8 cellular contexts compared by ENCODE assay signal in the genomic region with DNA sequence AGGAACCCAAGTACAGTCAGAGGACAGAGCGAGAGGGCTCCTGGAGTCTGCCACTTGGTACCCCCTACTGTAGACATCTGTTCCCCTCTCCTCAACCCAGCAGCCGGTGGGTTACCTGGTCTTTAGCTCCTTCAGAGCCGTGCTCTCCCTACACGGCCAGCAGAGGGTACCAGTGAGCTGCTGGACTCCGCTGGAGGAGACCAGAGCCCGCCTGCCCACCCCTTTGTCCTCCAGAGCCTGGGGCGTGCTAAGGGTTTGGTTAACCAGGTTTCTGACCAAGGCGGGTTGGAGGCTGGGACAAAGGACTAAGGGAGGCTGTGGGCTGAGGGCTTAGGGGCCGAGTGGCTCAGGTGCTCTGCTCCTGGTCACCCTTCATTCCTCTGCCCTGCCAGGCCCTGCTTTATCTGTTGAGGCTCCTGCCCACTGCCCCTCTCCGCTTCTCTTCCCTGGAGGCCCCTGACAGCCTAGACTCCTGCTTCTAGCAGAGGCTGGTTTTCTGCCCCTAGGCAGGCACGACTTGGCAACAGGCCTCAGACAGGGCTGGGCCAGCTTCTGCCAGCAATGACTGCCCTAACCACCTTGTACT. TPM values are rescaled to one million over a fixed set of nuclear protein-coding genes. Genes with fewer than 3 reads are reported as not detected.
A peak's percentile ranks its signal among the peaks of the same experiment; 100 is the strongest.
DNase-seq lines count a peak whose midpoint lies in the region; ATAC-seq and TF ChIP-seq lines count a peak whose summit lies in the region.

No MANE protein-coding gene starts in this region.

- intact Hi-C loops in esophagus muscularis mucosa (cut with DNase I) (no loop called here), transverse colon (cut with DNase I; ENCODE audit: low total_unique reads) (loop anchor here (2.0 kb wide), 1 partner anchor 37 kb away; no protein-coding TSS in a partner anchor)

- peak; percentile 46 for DNase-seq in COLO829 (ENCODE audit: low spot score)
- DNase-seq in HL-60 (ENCODE audit: low read depth in 1 of 2, low spot score in 1 of 2): peak in 1 of 2 experiments; percentile 50
- peak; percentile 55 for DNase-seq in NOMO-1 treated with DMSO at 0.1 percent for 48 hours (lab: John Stamatoyannopoulos, UW; ENCODE audit: unreplicated experiment)
- DNase-seq in activated T-cell treated with anti-CD3 and anti-CD28 coated beads for 4 hours: peak; percentile 32
- DNase-seq in esophagus muscularis mucosa (ENCODE audit: extremely low spot score): no peak
- DNase-seq in natural killer cell treated with Interleukin-12 subunit alpha and Interleukin-12 subunit beta and Interleukin-15 and Interleukin-18, amount 100 ng/mL, for 72 hours (ENCODE audit: low spot score): no peak
- DNase-seq in transverse colon: peak; percentile 84

- TF ChIP-seq EP300 in esophagus muscularis mucosa (IDR thresholded peaks at IDR 0.05) (no peak), transverse colon (IDR thresholded peaks at IDR 0.05; ENCODE audit: low read depth) (no peak)

- H3K9me3 ChIP-seq in esophagus muscularis mucosa (no peaks in the 10 kb centered on the region), transverse colon (no peaks in the 10 kb centered on the region)

- no peaks in the 10 kb centered on the region for H3K9me3 Mint-ChIP-seq in natural killer cell treated with Interleukin-12 subunit alpha and Interleukin-12 subunit beta and Interleukin-15 and Interleukin-18, amount 100 ng/mL, for 72 hours

- H3K27me3 ChIP-seq in HL-60 (ENCODE audit: insufficient read depth, poor library complexity, severe bottlenecking) (peaks cover 29% of the 10 kb centered on the region), esophagus muscularis mucosa (peaks cover 0 to 57% (median 0%) of the 10 kb centered on the region in 4 donors), transverse colon (no peaks in the 10 kb centered on the region)

- H3K4me3 ChIP-seq in HL-60 (replicated peaks; ENCODE audit: insufficient read depth, low read length) (no peak overlapping the region), esophagus muscularis mucosa (no peak overlapping the region), transverse colon (no peak overlapping the region)

- peaks cover 4 to 6% of the 10 kb centered on the region in 2 donors for H3K4me1 Mint-ChIP-seq in natural killer cell treated with Interleukin-12 subunit alpha and Interleukin-12 subunit beta and Interleukin-15 and Interleukin-18, amount 100 ng/mL, for 72 hours (ENCODE audit: low read depth in 2 of 2)

- H3K36me3 Mint-ChIP-seq in natural killer cell treated with Interleukin-12 subunit alpha and Interleukin-12 subunit beta and Interleukin-15 and Interleukin-18, amount 100 ng/mL, for 72 hours: no peaks in the 10 kb centered on the region

- ATAC-seq in natural killer cell treated with Interleukin-12 subunit alpha and Interleukin-12 subunit beta and Interleukin-15 and Interleukin-18, amount 100 ng/mL, for 72 hours: peak; percentile 66 to 74
- no peak for ATAC-seq in GM18861 (IDR thresholded peaks at IDR 0.05; ENCODE audit: unreplicated experiment)

- peaks cover 27 to 36% of the 10 kb centered on the region in 2 donors for H3K27me3 Mint-ChIP-seq in natural killer cell treated with Interleukin-12 subunit alpha and Interleukin-12 subunit beta and Interleukin-15 and Interleukin-18, amount 100 ng/mL, for 72 hours

- no peak overlapping the region for H3K27ac Mint-ChIP-seq in natural killer cell treated with Interleukin-12 subunit alpha and Interleukin-12 subunit beta and Interleukin-15 and Interleukin-18, amount 100 ng/mL, for 72 hours

- in situ Hi-C loops in transverse colon (cut with MboI; ENCODE audit: low pct_ligation_motif_present in 1 of 4, low pct_unique_long_range_greater_than_20kb in 1 of 4, low sequenced_read_pairs in 3 of 4): no loop called here

- H3K4me1 ChIP-seq in esophagus muscularis mucosa (peaks cover 10 to 43% (median 30%) of the 10 kb centered on the region in 4 donors), transverse colon (peaks cover 14 to 36% (median 26%) of the 10 kb centered on the region in 4 donors)

- H3K36me3 ChIP-seq in esophagus muscularis mucosa (no peaks in the 10 kb centered on the region), transverse colon (no peaks in the 10 kb centered on the region)

- no peak overlapping the region for H3K27ac ChIP-seq in HL-60 (replicated peaks)
- no peak overlapping the region for H3K27ac ChIP-seq in esophagus muscularis mucosa (replicated peaks in 1 of 4)
- H3K27ac ChIP-seq in transverse colon: peak overlapping the region; percentile 88 to 94 (median 90)

- 37% methylated on average over 6 of the region's 11 CpGs for WGBS in esophagus muscularis mucosa
- 19% methylated on average over 11 of the region's 11 CpGs; no CpG with 5 or more reads in 1 of the 2 donors for WGBS in transverse colon (ENCODE audit: low coverage in 1 of 2), 2 donors

- TF ChIP-seq POLR2A in esophagus muscularis mucosa (IDR thresholded peaks at IDR 0.05; ENCODE audit: low read depth): no peak
- no peak for TF ChIP-seq POLR2A in transverse colon (IDR thresholded peaks at IDR 0.05)

- peak; percentile 91 for TF ChIP-seq CTCF in HL-60 (IDR thresholded peaks at IDR 0.05; ENCODE audit: insufficient read depth, low read length)
- peak; percentile 79 to 85 (median 84) for TF ChIP-seq CTCF in esophagus muscularis mucosa (IDR thresholded peaks at IDR 0.05)
- peak; percentile 82 to 95 (median 87) for TF ChIP-seq CTCF in transverse colon (IDR thresholded peaks at IDR 0.05)

- H3K4me3 Mint-ChIP-seq in natural killer cell treated with Interleukin-12 subunit alpha and Interleukin-12 subunit beta and Interleukin-15 and Interleukin-18, amount 100 ng/mL, for 72 hours: no peak overlapping the region

RNA-seq across cellular contexts. Expression of gene HSD11B2, which starts 2.7 kb away (rescaled TPM):
- total RNA-seq in esophagus muscularis mucosa: 1 to 10 TPM in 2 of 4 donors, under 1 TPM in 1, not detected in 1; 0.42 to 2.2 (median 1.1) TPM
- total RNA-seq in natural killer cell treated with Interleukin-12 subunit alpha and Interleukin-12 subunit beta and Interleukin-15 and Interleukin-18, amount 100 ng/mL, for 72 hours: not detected
- total RNA-seq in transverse colon: 1,000 to 10,000 TPM in 1 of 4 donors, 100 to 1,000 TPM in 3; 667 to 1,081 (median 790) TPM

RNA-seq across cellular contexts. Expression of gene ZDHHC1, which starts 12.0 kb away (rescaled TPM):
- 10 to 100 TPM; 11.6 to 27.5 (median 20.8) TPM for total RNA-seq in esophagus muscularis mucosa
- 1 to 10 TPM; 1.6 to 2.0 TPM for total RNA-seq in natural killer cell treated with Interleukin-12 subunit alpha and Interleukin-12 subunit beta and Interleukin-15 and Interleukin-18, amount 100 ng/mL, for 72 hours
- total RNA-seq in transverse colon: 10 to 100 TPM in 2 of 4 donors, 1 to 10 TPM in 2; 7.1 to 36.3 (median 20.5) TPM

RNA-seq across cellular contexts. Expression of gene TPPP3, which starts 34.9 kb away (rescaled TPM):
- total RNA-seq in esophagus muscularis mucosa (100 to 1,000 TPM in 1 of 4 donors, 10 to 100 TPM in 3; 32.0 to 116 (median 41.3) TPM), transverse colon (10 to 100 TPM in 1 of 4 donors, 1 to 10 TPM in 2, not detected in 1; 3.5 to 20.9 (median 5.7) TPM)
- under 1 TPM in 1 of 2 donors, not detected in 1; 0.31 TPM for total RNA-seq in natural killer cell treated with Interleukin-12 subunit alpha and Interleukin-12 subunit beta and Interleukin-15 and Interleukin-18, amount 100 ng/mL, for 72 hours

RNA-seq across cellular contexts. Expression of gene ATP6V0D1, which starts 52.7 kb away (rescaled TPM):
- total RNA-seq in esophagus muscularis mucosa (100 to 1,000 TPM; 103 to 131 (median 119) TPM), transverse colon (100 to 1,000 TPM; 218 to 457 (median 386) TPM)
- total RNA-seq in natural killer cell treated with Interleukin-12 subunit alpha and Interleukin-12 subunit beta and Interleukin-15 and Interleukin-18, amount 100 ng/mL, for 72 hours: 10 to 100 TPM; 66.9 to 85.5 TPM

RNA-seq across cellular contexts. Expression of gene AGRP, which starts 55.1 kb away (rescaled TPM):
- total RNA-seq in esophagus muscularis mucosa: not detected
- not detected for total RNA-seq in natural killer cell treated with Interleukin-12 subunit alpha and Interleukin-12 subunit beta and Interleukin-15 and Interleukin-18, amount 100 ng/mL, for 72 hours
- total RNA-seq in transverse colon: not detected

Comparison
In these comparisons a context has a peak if more than half of its experiments do, and no peak if none do; other contexts are left out.
1. DNase-seq: peak in COLO829 (single experiment), NOMO-1 treated with DMSO at 0.1 percent for 48 hours (single experiment), activated T-cell treated with anti-CD3 and anti-CD28 coated beads for 4 hours (single experiment) and transverse colon (single experiment); none in esophagus muscularis mucosa (single experiment) and natural killer cell treated with Interleukin-12 subunit alpha and Interleukin-12 subunit beta and Interleukin-15 and Interleukin-18, amount 100 ng/mL, for 72 hours (single experiment).
2. H3K27ac ChIP-seq: peak in transverse colon (4 of 4); none in HL-60 (single experiment) and esophagus muscularis mucosa (0 of 4).
3. RNA of gene HSD11B2, which starts 2.7 kb away (total RNA-seq): 667 to 1,081 TPM in transverse colon; 0.42 to 2.2 TPM in esophagus muscularis mucosa and not detected in natural killer cell treated with Interleukin-12 subunit alpha and Interleukin-12 subunit beta and Interleukin-15 and Interleukin-18, amount 100 ng/mL, for 72 hours; every median in the first group is over 100 times any median in the second.
4. Peak in every context shown above with its lines, with median percentiles within 50 percentile points of each other: CTCF ChIP-seq.